Comparison of ENCODE assay signal across 1 cellular context in the genomic region with DNA sequence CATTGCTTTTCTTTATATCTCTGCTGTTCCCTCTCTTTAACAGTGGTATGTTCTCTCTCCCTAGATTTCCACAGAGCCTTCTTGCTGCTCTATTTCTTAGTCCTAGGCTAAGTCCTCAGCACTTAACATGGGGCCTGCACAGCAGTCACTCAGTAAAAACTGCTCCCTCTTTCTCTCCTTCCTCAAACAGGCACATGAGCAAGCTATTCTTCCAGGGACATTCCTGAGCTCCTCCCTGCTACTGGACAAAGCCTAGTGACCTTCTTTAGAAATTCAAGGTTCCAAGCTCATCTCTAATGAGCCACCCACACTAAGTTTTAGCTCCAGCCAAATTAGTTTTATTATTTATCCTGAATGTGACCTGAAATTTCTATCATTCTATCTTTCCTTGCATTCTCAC.
TF ChIP-seq lines count a peak whose summit lies in the region.

No MANE protein-coding gene starts in this region.

TF ChIP-seq in GM23338, 12 proteins besides CTCF, POLR2A, EP300 and RAD21 (continued from another document):
- no peak for TF ChIP-seq JUNB (IDR thresholded peaks at IDR 0.05; ENCODE audit: unreplicated experiment)
